In genomic region chr5:145833616-145834200, GRCh38 we compare ENCODE assay signal across 17 cellular contexts. TPM values are rescaled to one million over a fixed set of nuclear protein-coding genes. Genes with fewer than 3 reads are reported as not detected.
DNase-seq lines count a peak whose midpoint lies in the region; ATAC-seq and TF ChIP-seq lines count a peak whose summit lies in the region.
"Had no signal": no experiment of that assay in that cellular context is flagged by ENCODE, and none has a peak within 500 bp of the region (broad histone marks: within the 10 kb centered on the region; RNA-seq: fewer than 3 reads in every experiment).

No MANE protein-coding gene starts in this region.

- in situ Hi-C loops in Panc1 (cut with HindIII; ENCODE audit: low pct_unique_long_range_greater_than_20kb, low sequenced_read_pairs), result no loop called here

- no peak overlapping the region for H3K23ac ChIP-seq in mesenchymal stem cell (ENCODE audit: low read length in 2 of 2)

- H3K4ac ChIP-seq in mesenchymal stem cell (ENCODE audit: low read depth in 1 of 2, low read length in 2 of 2), result no peak overlapping the region

- POLR2A ChIA-PET in Panc1 (lab: Charles Lee), result no interaction called here

- no peaks in the 10 kb centered on the region for H3K27me3 ChIP-seq in Panc1 (ENCODE audit: control insufficient read depth, insufficient read depth, low read length)
- H3K27me3 ChIP-seq in mesenchymal stem cell (ENCODE audit: control insufficient read depth in 1 of 2, insufficient read depth in 1 of 2, low read length in 2 of 2), result no peaks in the 10 kb centered on the region
- no peaks in the 10 kb centered on the region for H3K27me3 ChIP-seq in suprapubic skin
- H3K27me3 ChIP-seq: dorsolateral prefrontal cortex, testis had no signal

- no peak overlapping the region for H2BK12ac ChIP-seq in mesenchymal stem cell (ENCODE audit: low read length in 2 of 2)

- H3K9ac ChIP-seq in mesenchymal stem cell (ENCODE audit: low read length), result no peak overlapping the region

- intact Hi-C loops in Panc1 (cut with micrococcal nuclease; ENCODE audit: unreplicated experiment), result loop anchor here (5.0 kb wide), 1 partner anchor 214 kb away; no protein-coding TSS in a partner anchor

- no peaks in the 10 kb centered on the region for H3K9me3 Mint-ChIP-seq in activated naive CD8-positive, alpha-beta T cell (ENCODE audit: low read depth)
- H3K9me3 Mint-ChIP-seq in activated naive CD8-positive, alpha-beta T cell treated with anti-CD3 and anti-CD28 coated beads, Interleukin-2, amount 50 U/mL, for 24 hours, result no peaks in the 10 kb centered on the region

- H3K27ac Mint-ChIP-seq in activated naive CD8-positive, alpha-beta T cell, result no peak overlapping the region
- no peak overlapping the region for H3K27ac Mint-ChIP-seq in activated naive CD8-positive, alpha-beta T cell treated with anti-CD3 and anti-CD28 coated beads, Interleukin-2, amount 50 U/mL, for 24 hours

- H2BK5ac ChIP-seq in mesenchymal stem cell (ENCODE audit: low read depth, low read length, poor library complexity, severe bottlenecking), result no peak overlapping the region

- H3K4me1 ChIP-seq in Panc1 (ENCODE audit: control insufficient read depth, insufficient read depth, low read length), result peaks cover 31% of the 10 kb centered on the region
- peaks cover 10% of the 10 kb centered on the region for H3K4me1 ChIP-seq in mesenchymal stem cell (ENCODE audit: control insufficient read depth, insufficient read depth, low read depth, low read length)
- H3K4me1 ChIP-seq in suprapubic skin, result peaks cover 21% of the 10 kb centered on the region

- H3K27ac ChIP-seq in Panc1 (ENCODE audit: low read length) (peak overlapping the region; percentile 40; the same call in 1 of the 2 replicates), mesenchymal stem cell (ENCODE audit: low read length, poor library complexity, severe bottlenecking) (no peak overlapping the region), suprapubic skin (no peak overlapping the region)
- H3K27ac ChIP-seq: testis had no signal

- 81% methylated on average over 7 of the region's 10 CpGs for WGBS in mesenchymal stem cell
- 78% methylated on average over 10 of the region's 10 CpGs for WGBS in suprapubic skin

- no peak for TF ChIP-seq EP300 in suprapubic skin (IDR thresholded peaks at IDR 0.05)

- no peak overlapping the region for H2AFZ ChIP-seq in mesenchymal stem cell (ENCODE audit: low read depth, low read length)

- peak overlapping the region; percentile 6 for H2AK5ac ChIP-seq in mesenchymal stem cell (ENCODE audit: low read length, severe bottlenecking)

- CTCF ChIA-PET in Panc1 (lab: Charles Lee), result no interaction called here

- H3K9me3 ChIP-seq in Panc1 (ENCODE audit: control insufficient read depth, insufficient read depth, low read depth, low read length), result no peaks in the 10 kb centered on the region
- no peaks in the 10 kb centered on the region for H3K9me3 ChIP-seq in mesenchymal stem cell (ENCODE audit: control insufficient read depth, low read length)
- H3K9me3 ChIP-seq in suprapubic skin, result no peaks in the 10 kb centered on the region
- H3K9me3 ChIP-seq: testis had no signal

- peaks cover 14% of the 10 kb centered on the region for H3K79me1 ChIP-seq in mesenchymal stem cell (replicated peaks; ENCODE audit: low read length, poor library complexity, severe bottlenecking)

- H2BK120ac ChIP-seq in mesenchymal stem cell (ENCODE audit: low read depth, low read length), result no peak overlapping the region

- H3K4me2 ChIP-seq in mesenchymal stem cell (ENCODE audit: low read length, poor library complexity, severe bottlenecking), result no peak overlapping the region

- H3K36me3 Mint-ChIP-seq in activated naive CD8-positive, alpha-beta T cell, result no peaks in the 10 kb centered on the region
- no peaks in the 10 kb centered on the region for H3K36me3 Mint-ChIP-seq in activated naive CD8-positive, alpha-beta T cell treated with anti-CD3 and anti-CD28 coated beads, Interleukin-2, amount 50 U/mL, for 24 hours (ENCODE audit: low read depth)

- no peak overlapping the region for H2BK15ac ChIP-seq in mesenchymal stem cell (ENCODE audit: low read depth, poor library complexity, severe bottlenecking)

- BruUV-seq in Panc1 (replicated peaks; lab: Mats Ljungman, UMichigan), result no TSS peak

- H3K18ac ChIP-seq in mesenchymal stem cell (ENCODE audit: low read depth in 1 of 2, low read length in 2 of 2), result no peak overlapping the region

- TF ChIP-seq POLR2A in suprapubic skin (IDR thresholded peaks at IDR 0.05), result no peak

- ATAC-seq in activated naive CD8-positive, alpha-beta T cell treated with anti-CD3 and anti-CD28 coated beads, Interleukin-2, amount 50 U/mL, for 24 hours, result no peak
- no peak for ATAC-seq in Panc1

- H3K36me3 ChIP-seq in Panc1 (ENCODE audit: control insufficient read depth, insufficient read depth, low read length) (no peaks in the 10 kb centered on the region), mesenchymal stem cell (ENCODE audit: control insufficient read depth in 1 of 2, insufficient read depth in 2 of 2, low read depth in 1 of 2, low read length in 2 of 2) (no peaks in the 10 kb centered on the region), suprapubic skin (no peaks in the 10 kb centered on the region)

- no peak for DNase-seq in activated naive CD8-positive, alpha-beta T cell treated with anti-CD3 and anti-CD28 coated beads, Interleukin-2, amount 50 U/mL, for 24 hours
- no peak for DNase-seq in Panc1 (ENCODE audit: low read depth, low spot score)
- DNase-seq in mesenchymal stem cell, result no peak
- no peak for DNase-seq in suprapubic skin (ENCODE audit: low spot score in 2 of 2)
- no peak for DNase-seq in UCSD-AML1 (lab: John Stamatoyannopoulos, UW; ENCODE audit: unreplicated experiment)
- no peak for DNase-seq in MV-4-11 (lab: John Stamatoyannopoulos, UW)
- no peak for DNase-seq in NCI-H446 treated with DMSO at 0.1 percent for 48 hours (lab: John Stamatoyannopoulos, UW)
- DNase-seq: activated CD8-positive, alpha-beta memory T cell treated with anti-CD3 and anti-CD28 coated beads, Interleukin-2, amount 50 U/mL, for 4 hours; aorta; DND-41; dorsolateral prefrontal cortex; NCI-H1105; NK-92 treated with Interleukin-12 subunit alpha and Interleukin-12 subunit beta, amount 100 ng/mL, for 24 hours; occipital lobe; SIG-M5; testis had no signal

- peaks cover 8% of the 10 kb centered on the region for H3K4me1 Mint-ChIP-seq in activated naive CD8-positive, alpha-beta T cell (ENCODE audit: low read depth)
- H3K4me1 Mint-ChIP-seq in activated naive CD8-positive, alpha-beta T cell treated with anti-CD3 and anti-CD28 coated beads, Interleukin-2, amount 50 U/mL, for 24 hours, result peaks cover 2% of the 10 kb centered on the region

- H3K4me3 Mint-ChIP-seq in activated naive CD8-positive, alpha-beta T cell, result peak overlapping the region; percentile 24
- no peak overlapping the region for H3K4me3 Mint-ChIP-seq in activated naive CD8-positive, alpha-beta T cell treated with anti-CD3 and anti-CD28 coated beads, Interleukin-2, amount 50 U/mL, for 24 hours

- peak overlapping the region; percentile 68 to 96; a peak in 3 of 4 replicates for H3K4me3 ChIP-seq in Panc1 (ENCODE audit: low read depth in 2 of 2, low read length in 2 of 2)
- no peak overlapping the region for H3K4me3 ChIP-seq in mesenchymal stem cell (ENCODE audit: insufficient read depth in 1 of 2, low read depth in 1 of 2, low read length in 2 of 2)
- peak overlapping the region; percentile 67 for H3K4me3 ChIP-seq in suprapubic skin

- H3K27me3 Mint-ChIP-seq in activated naive CD8-positive, alpha-beta T cell, result peaks cover 17% of the 10 kb centered on the region
- H3K27me3 Mint-ChIP-seq in activated naive CD8-positive, alpha-beta T cell treated with anti-CD3 and anti-CD28 coated beads, Interleukin-2, amount 50 U/mL, for 24 hours, result peaks cover 13% of the 10 kb centered on the region

- no peak overlapping the region for H3K14ac ChIP-seq in mesenchymal stem cell (ENCODE audit: low read length in 2 of 2)

- no peak overlapping the region for H4K8ac ChIP-seq in mesenchymal stem cell (ENCODE audit: low read length)

- TF ChIP-seq CTCF in Panc1 (IDR thresholded peaks at IDR 0.05), result no peak
- no peak for TF ChIP-seq CTCF in suprapubic skin (IDR thresholded peaks at IDR 0.05)

- H4K91ac ChIP-seq in mesenchymal stem cell (ENCODE audit: low read length), result no peak overlapping the region

RNA-seq across cellular contexts. Expression of gene PRELID2, which starts 1.4 kb away (rescaled TPM):
- total RNA-seq in Panc1 (2021; ENCODE audit: unreplicated experiment) (15.4 TPM), suprapubic skin (10 to 100 TPM in 1 of 4 donors, 1 to 10 TPM in 3; 3.0 to 17.9 (median 4.3) TPM)
- polyA plus RNA-seq in Panc1 (2012; ENCODE audit: insufficient read length), result 5.3 TPM
- 3.5 TPM for polyA plus RNA-seq in mesenchymal stem cell (2013, experiment 1 of 2)
- polyA plus RNA-seq in mesenchymal stem cell (2013, experiment 2 of 2), result 3.7 TPM

RNA-seq across cellular contexts. Expression of gene GRXCR2, which starts 39.1 kb away (rescaled TPM):
- total RNA-seq in Panc1 (2021; ENCODE audit: unreplicated experiment) (not detected), suprapubic skin (under 1 TPM in 2 of 4 donors, not detected in 2; 0.47 to 0.76 TPM)
- not detected for polyA plus RNA-seq in Panc1 (2012; ENCODE audit: insufficient read length)
- polyA plus RNA-seq in mesenchymal stem cell (2013, experiment 1 of 2), result not detected
- not detected for polyA plus RNA-seq in mesenchymal stem cell (2013, experiment 2 of 2)
- total RNA-seq: aorta, occipital lobe had no signal
- polyA plus RNA-seq: aorta had no signal

Comparison
In these comparisons a context has a peak if more than half of its experiments do, and no peak if none do; other contexts are left out.
1. H3K4me3 ChIP-seq: peak in Panc1 (2 of 2) and suprapubic skin (single experiment); none in mesenchymal stem cell (0 of 2).